ENCODE assay signal across 8 cellular contexts in genomic region chr11:27363576-27364115, GRCh38. TPM values are rescaled to one million over a fixed set of nuclear protein-coding genes. Genes with fewer than 3 reads are reported as not detected.
DNase-seq lines count a peak whose midpoint lies in the region; ATAC-seq and TF ChIP-seq lines count a peak whose summit lies in the region.

No MANE protein-coding gene starts in this region.

- H3K27me3 ChIP-seq in body of pancreas (no peaks in the 10 kb centered on the region), foreskin keratinocyte (no peaks in the 10 kb centered on the region)

- H3K27me3 Mint-ChIP-seq in stimulated activated naive CD8-positive, alpha-beta T cell treated with anti-CD3 and anti-CD28 coated beads, Interleukin-15, Interleukin-2, amounts not matched to agents 100 ng/mL and 50 ng/mL, for 24 hours = no peaks in the 10 kb centered on the region

- no peak for TF ChIP-seq POLR2A in body of pancreas (IDR thresholded peaks at IDR 0.05)

- H3K36me3 ChIP-seq in body of pancreas (replicated peaks in 1 of 2; ENCODE audit: insufficient read depth in 1 of 2, low read depth in 2 of 2) (peaks cover 0 to 2% of the 10 kb centered on the region in 2 donors), mesodermal cell (ENCODE audit: control insufficient read depth, insufficient read depth, low read length) (peaks cover 13% of the 10 kb centered on the region)

- no peak for DNase-seq in stimulated activated naive CD8-positive, alpha-beta T cell treated with anti-CD3 and anti-CD28 coated beads, Interleukin-15, Interleukin-2, amounts not matched to agents 100 U/mL and 50 U/mL, for 24 hours
- DNase-seq in body of pancreas (no peak), SHP77 treated with DMSO at 0.1 percent for 48 hours (lab: John Stamatoyannopoulos, UW) (no peak), foreskin keratinocyte (no peak), SIG-M5 (lab: John Stamatoyannopoulos, UW) (no peak)

- peak overlapping the region; percentile 85 for H3K27ac Mint-ChIP-seq in stimulated activated naive CD8-positive, alpha-beta T cell treated with anti-CD3 and anti-CD28 coated beads, Interleukin-15, Interleukin-2, amounts not matched to agents 100 ng/mL and 50 ng/mL, for 24 hours

- no peaks in the 10 kb centered on the region for H3K9me3 ChIP-seq in body of pancreas
- no peaks in the 10 kb centered on the region for H3K9me3 ChIP-seq in mesodermal cell (ENCODE audit: control insufficient read depth, low read length)

- ATAC-seq in stimulated activated naive CD8-positive, alpha-beta T cell treated with anti-CD3 and anti-CD28 coated beads, Interleukin-15, Interleukin-2, amounts not matched to agents 100 U/mL and 50 U/mL, for 24 hours = no peak
- ATAC-seq in body of pancreas (peak; percentile 1), GM18909 (IDR thresholded peaks at IDR 0.05; ENCODE audit: poor library complexity, unreplicated experiment) (no peak), foreskin keratinocyte (no peak)

- intact Hi-C loops in body of pancreas (cut with DNase I) = no loop called here

- H3K4me1 Mint-ChIP-seq in stimulated activated naive CD8-positive, alpha-beta T cell treated with anti-CD3 and anti-CD28 coated beads, Interleukin-15, Interleukin-2, amounts not matched to agents 100 ng/mL and 50 ng/mL, for 24 hours (ENCODE audit: low read depth) = peaks cover 27% of the 10 kb centered on the region

- TF ChIP-seq CTCF in body of pancreas (IDR thresholded peaks at IDR 0.05) (no peak), foreskin keratinocyte (conservative IDR thresholded peaks at IDR 0.05) (no peak)

- peak overlapping the region in 3 of 4 donors; percentile 57 to 81 (median 80) for H3K27ac ChIP-seq in body of pancreas
- peak overlapping the region; percentile 62 for H3K27ac ChIP-seq in mesodermal cell (ENCODE audit: low read depth, low read length, severe bottlenecking)
- H3K27ac ChIP-seq in foreskin keratinocyte = no peak overlapping the region

- H3K4me3 ChIP-seq in body of pancreas = peak overlapping the region in 1 of 2 donors; percentile 50
- peak overlapping the region; percentile 73 for H3K4me3 ChIP-seq in mesodermal cell (ENCODE audit: extremely low read depth, insufficient read depth, low read length, poor library complexity, severe bottlenecking)

- H3K9me3 Mint-ChIP-seq in stimulated activated naive CD8-positive, alpha-beta T cell treated with anti-CD3 and anti-CD28 coated beads, Interleukin-15, Interleukin-2, amounts not matched to agents 100 ng/mL and 50 ng/mL, for 24 hours = no peaks in the 10 kb centered on the region

- H3K36me3 Mint-ChIP-seq in stimulated activated naive CD8-positive, alpha-beta T cell treated with anti-CD3 and anti-CD28 coated beads, Interleukin-15, Interleukin-2, amounts not matched to agents 100 ng/mL and 50 ng/mL, for 24 hours (ENCODE audit: low read depth) = no peaks in the 10 kb centered on the region

- WGBS in body of pancreas, 2 donors = 20 to 23% methylated on average over 13 of the region's 13 CpGs
- 73 to 89% methylated on average over 4 to 8 of the region's 13 CpGs for WGBS in mesodermal cell (ENCODE audit: insufficient coverage in 2 of 2), 2 experiments

- H3K4me1 ChIP-seq in body of pancreas (peaks cover 55% of the 10 kb centered on the region), mesodermal cell (ENCODE audit: control insufficient read depth, insufficient read depth, low read length, poor library complexity, severe bottlenecking) (no peaks in the 10 kb centered on the region), foreskin keratinocyte (peaks cover 6% of the 10 kb centered on the region)

- peak overlapping the region; percentile 96 for H3K4me3 Mint-ChIP-seq in stimulated activated naive CD8-positive, alpha-beta T cell treated with anti-CD3 and anti-CD28 coated beads, Interleukin-15, Interleukin-2, amounts not matched to agents 100 ng/mL and 50 ng/mL, for 24 hours

RNA-seq across cellular contexts. Expression of gene CCDC34, which starts 0.6 kb away (rescaled TPM):
- 1 to 10 TPM; 3.6 to 5.9 TPM for total RNA-seq in body of pancreas
- polyA plus RNA-seq in mesodermal cell (2013, experiment 1 of 2) = 25.3 TPM
- 42.7 TPM for polyA plus RNA-seq in mesodermal cell (2013, experiment 2 of 2)
- total RNA-seq in foreskin keratinocyte = 11.0 and 12.6 TPM in 2 replicates
- 11.2 and 14.5 TPM in 2 replicates for polyA plus RNA-seq in foreskin keratinocyte
